ENCODE assay signal across 2 cellular contexts in the genomic region with DNA sequence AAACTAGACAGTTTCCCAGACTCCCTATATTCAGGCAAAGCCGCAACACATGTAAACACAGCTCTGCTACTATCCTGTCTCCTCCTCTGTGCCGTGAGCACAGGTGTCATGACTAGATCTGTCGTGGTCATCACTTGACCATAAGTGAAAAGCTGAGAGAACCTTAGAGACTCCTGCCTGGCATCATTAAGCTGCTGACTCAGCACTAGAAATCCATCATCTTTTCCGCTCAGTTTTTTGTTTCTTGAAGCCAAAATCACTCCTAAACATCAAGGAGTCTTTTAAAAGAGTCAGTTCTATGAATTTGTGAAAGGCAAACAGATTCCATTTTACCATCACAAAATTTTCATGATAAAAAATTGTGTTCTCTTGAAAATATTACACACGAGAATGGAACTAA.
TF ChIP-seq lines count a peak whose summit lies in the region.

No MANE protein-coding gene starts in this region.

TF ChIP-seq in HepG2, 621 proteins besides CTCF, POLR2A, EP300 and RAD21 (continued from another document):
- TF ChIP-seq, protein P1, sequence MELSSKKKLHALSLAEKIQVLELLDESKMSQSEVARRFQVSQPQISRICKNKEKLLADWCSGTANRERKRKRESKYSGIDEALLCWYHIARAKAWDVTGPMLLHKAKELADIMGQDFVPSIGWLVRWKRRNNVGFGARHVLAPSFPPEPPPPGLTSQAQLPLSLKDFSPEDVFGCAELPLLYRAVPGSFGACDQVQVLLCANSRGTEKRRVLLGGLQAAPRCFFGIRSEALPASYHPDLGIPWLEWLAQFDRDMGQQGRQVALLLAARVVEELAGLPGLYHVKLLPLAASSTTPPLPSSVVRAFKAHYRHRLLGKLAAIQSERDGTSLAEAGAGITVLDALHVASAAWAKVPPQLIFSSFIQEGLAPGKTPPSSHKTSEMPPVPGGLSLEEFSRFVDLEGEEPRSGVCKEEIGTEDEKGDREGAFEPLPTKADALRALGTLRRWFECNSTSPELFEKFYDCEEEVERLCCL (CRISPR knock-in tag; IDR thresholded peaks at IDR 0.05; ENCODE audit: borderline replicate concordance): no peak
- TF ChIP-seq TSC22D2 (CRISPR knock-in tag; IDR thresholded peaks at IDR 0.05; ENCODE audit: borderline replicate concordance) (no peak), MAFF (IDR thresholded peaks at IDR 0.05; ENCODE audit: low read depth, low read length) (peak; percentile 94), BRCA1 (CRISPR knock-in tag; IDR thresholded peaks at IDR 0.05) (no peak)

TF ChIP-seq in K562, 482 proteins besides CTCF, POLR2A, EP300 and RAD21 (continued from another document):
- TF ChIP-seq MAFF (IDR thresholded peaks at IDR 0.05; ENCODE audit: low read length) (peak; percentile 46; the same call in 1 of the 2 replicates), MAFG (tag; conservative IDR thresholded peaks at IDR 0.05) (peak; percentile 34; the same call in 1 of the 2 replicates)
